Comparison of ENCODE assay signal across 8 cellular contexts in genomic region chr3:170869240-170869592, GRCh38. TPM values are rescaled to one million over a fixed set of nuclear protein-coding genes. Genes with fewer than 3 reads are reported as not detected.
DNase-seq lines count a peak whose midpoint lies in the region; ATAC-seq and TF ChIP-seq lines count a peak whose summit lies in the region.

No MANE protein-coding gene starts in this region.

- peak overlapping the region; percentile 82 for H3K27ac ChIP-seq in SU-DHL-6 (ENCODE audit: low read depth, low read length)
- peak overlapping the region; percentile 83 for H3K27ac ChIP-seq in foreskin keratinocyte

- ATAC-seq in foreskin keratinocyte, result no peak
- no peak for ATAC-seq in HG03045 (IDR thresholded peaks at IDR 0.05; ENCODE audit: unreplicated experiment)

- no peak for TF ChIP-seq CTCF in GM12865 (IDR thresholded peaks at IDR 0.05; ENCODE audit: insufficient read depth, low read depth, low read length, missing control alignments)
- no peak for TF ChIP-seq CTCF in SU-DHL-6 (IDR thresholded peaks at IDR 0.05; ENCODE audit: insufficient read depth, low read length, poor library complexity, severe bottlenecking)
- no peak for TF ChIP-seq CTCF in foreskin keratinocyte (conservative IDR thresholded peaks at IDR 0.05)
- TF ChIP-seq CTCF in retinal pigment epithelial cell (conservative IDR thresholded peaks at IDR 0.05; ENCODE audit: low read depth, low read length), result no peak

- no peaks in the 10 kb centered on the region for H3K27me3 ChIP-seq in SU-DHL-6 (ENCODE audit: low read length)
- no peaks in the 10 kb centered on the region for H3K27me3 ChIP-seq in foreskin keratinocyte

- peak overlapping the region; percentile 94 for H3K9ac ChIP-seq in SU-DHL-6 (ENCODE audit: low read length)

- H3K4me3 ChIP-seq in GM12865 (ENCODE audit: low read depth, low read length) (peak overlapping the region; percentile 69), SU-DHL-6 (ENCODE audit: insufficient read depth, low read length, poor library complexity, severe bottlenecking) (peak overlapping the region; percentile 96), retinal pigment epithelial cell (ENCODE audit: low read length) (peak overlapping the region; percentile 94)

- H3K9me2 ChIP-seq in SU-DHL-6 (replicated peaks; ENCODE audit: insufficient read depth, low read length), result no peaks in the 10 kb centered on the region

- H3K9me3 ChIP-seq in SU-DHL-6 (ENCODE audit: insufficient read depth, low read length), result no peaks in the 10 kb centered on the region

- peaks cover 57% of the 10 kb centered on the region for H3F3A ChIP-seq in SU-DHL-6 (ENCODE audit: insufficient read depth)

- H3K4me2 ChIP-seq in SU-DHL-6 (ENCODE audit: low read depth, low read length, poor library complexity, severe bottlenecking), result peak overlapping the region; percentile 98

- H3K4me1 ChIP-seq in foreskin keratinocyte, result peaks cover 10% of the 10 kb centered on the region

- peaks cover 26% of the 10 kb centered on the region for H4K20me1 ChIP-seq in SU-DHL-6 (ENCODE audit: low read depth, low read length)

- peak; percentile 13 for DNase-seq in GM12865 (ENCODE audit: low read depth)
- no peak for DNase-seq in foreskin keratinocyte
- no peak for DNase-seq in retinal pigment epithelial cell (ENCODE audit: low read depth)
- no peak for DNase-seq in NCI-H2171 (lab: John Stamatoyannopoulos, UW)
- no peak for DNase-seq in NCI-H187 (lab: John Stamatoyannopoulos, UW)
- no peak for DNase-seq in D341Med (ENCODE audit: low spot score)

- H3K36me3 ChIP-seq in SU-DHL-6 (ENCODE audit: low read length), result peaks cover 36% of the 10 kb centered on the region

- H2AFZ ChIP-seq in SU-DHL-6 (ENCODE audit: low read depth, low read length, severe bottlenecking), result no peak overlapping the region

- peaks cover 21% of the 10 kb centered on the region for H3K79me2 ChIP-seq in SU-DHL-6 (ENCODE audit: insufficient read depth, low read length)

RNA-seq across cellular contexts. Expression of gene RPL22L1, which starts 0.8 kb away (rescaled TPM):
- 290 and 331 TPM in 2 replicates for total RNA-seq in foreskin keratinocyte
- 508 and 570 TPM in 2 replicates for polyA plus RNA-seq in foreskin keratinocyte

RNA-seq across cellular contexts. Expression of gene EIF5A2, which starts 39.2 kb away (rescaled TPM):
- total RNA-seq in foreskin keratinocyte, result 8.5 and 9.7 TPM in 2 replicates
- polyA plus RNA-seq in foreskin keratinocyte, result 3.5 and 3.9 TPM in 2 replicates
